In the genomic region with DNA sequence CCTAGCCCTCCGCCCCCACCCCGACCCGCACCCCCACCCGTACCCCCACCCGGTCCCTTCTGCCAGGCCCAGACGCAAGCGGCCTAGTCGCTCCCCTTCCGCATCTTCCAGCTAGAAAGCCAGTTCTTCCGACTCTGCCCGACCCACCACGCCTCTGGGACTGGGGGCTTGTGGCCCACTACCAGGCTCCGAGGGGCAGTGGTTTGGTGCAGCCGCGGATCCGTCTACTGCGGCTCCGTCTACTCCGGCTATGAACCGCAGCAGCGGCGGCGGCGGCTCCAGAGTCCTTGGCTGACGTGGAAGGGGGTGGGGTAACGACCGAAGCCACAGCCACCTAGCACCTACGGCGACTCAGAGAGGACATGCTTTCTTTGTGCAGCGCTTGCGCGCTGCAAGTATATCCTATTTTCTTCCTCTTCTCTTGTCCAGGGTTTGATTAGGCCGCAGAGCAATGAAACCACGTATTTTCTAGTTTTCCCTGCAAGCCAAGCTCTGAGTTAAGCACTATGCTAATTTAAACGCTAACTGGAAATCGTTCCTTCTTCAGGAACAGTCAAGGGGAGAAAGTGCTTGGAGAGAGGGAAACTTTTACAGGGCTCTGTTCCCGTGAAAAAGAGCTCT, we compare ENCODE assay signal across 1 cellular context.
A peak's percentile ranks its signal among the peaks of the same experiment; 100 is the strongest.
TF ChIP-seq lines count a peak whose summit lies in the region.

A gene with protein sequence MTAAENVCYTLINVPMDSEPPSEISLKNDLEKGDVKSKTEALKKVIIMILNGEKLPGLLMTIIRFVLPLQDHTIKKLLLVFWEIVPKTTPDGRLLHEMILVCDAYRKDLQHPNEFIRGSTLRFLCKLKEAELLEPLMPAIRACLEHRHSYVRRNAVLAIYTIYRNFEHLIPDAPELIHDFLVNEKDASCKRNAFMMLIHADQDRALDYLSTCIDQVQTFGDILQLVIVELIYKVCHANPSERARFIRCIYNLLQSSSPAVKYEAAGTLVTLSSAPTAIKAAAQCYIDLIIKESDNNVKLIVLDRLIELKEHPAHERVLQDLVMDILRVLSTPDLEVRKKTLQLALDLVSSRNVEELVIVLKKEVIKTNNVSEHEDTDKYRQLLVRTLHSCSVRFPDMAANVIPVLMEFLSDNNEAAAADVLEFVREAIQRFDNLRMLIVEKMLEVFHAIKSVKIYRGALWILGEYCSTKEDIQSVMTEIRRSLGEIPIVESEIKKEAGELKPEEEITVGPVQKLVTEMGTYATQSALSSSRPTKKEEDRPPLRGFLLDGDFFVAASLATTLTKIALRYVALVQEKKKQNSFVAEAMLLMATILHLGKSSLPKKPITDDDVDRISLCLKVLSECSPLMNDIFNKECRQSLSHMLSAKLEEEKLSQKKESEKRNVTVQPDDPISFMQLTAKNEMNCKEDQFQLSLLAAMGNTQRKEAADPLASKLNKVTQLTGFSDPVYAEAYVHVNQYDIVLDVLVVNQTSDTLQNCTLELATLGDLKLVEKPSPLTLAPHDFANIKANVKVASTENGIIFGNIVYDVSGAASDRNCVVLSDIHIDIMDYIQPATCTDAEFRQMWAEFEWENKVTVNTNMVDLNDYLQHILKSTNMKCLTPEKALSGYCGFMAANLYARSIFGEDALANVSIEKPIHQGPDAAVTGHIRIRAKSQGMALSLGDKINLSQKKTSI (minus strand): TSS at position 252 of the 621 bp plus-strand sequence. CDS start 883 bp downstream, outside the sequence.

TF ChIP-seq in HepG2, 621 proteins besides CTCF, POLR2A, EP300 and RAD21 (continued from another document and continues in another):
- TF ChIP-seq, protein P1, sequence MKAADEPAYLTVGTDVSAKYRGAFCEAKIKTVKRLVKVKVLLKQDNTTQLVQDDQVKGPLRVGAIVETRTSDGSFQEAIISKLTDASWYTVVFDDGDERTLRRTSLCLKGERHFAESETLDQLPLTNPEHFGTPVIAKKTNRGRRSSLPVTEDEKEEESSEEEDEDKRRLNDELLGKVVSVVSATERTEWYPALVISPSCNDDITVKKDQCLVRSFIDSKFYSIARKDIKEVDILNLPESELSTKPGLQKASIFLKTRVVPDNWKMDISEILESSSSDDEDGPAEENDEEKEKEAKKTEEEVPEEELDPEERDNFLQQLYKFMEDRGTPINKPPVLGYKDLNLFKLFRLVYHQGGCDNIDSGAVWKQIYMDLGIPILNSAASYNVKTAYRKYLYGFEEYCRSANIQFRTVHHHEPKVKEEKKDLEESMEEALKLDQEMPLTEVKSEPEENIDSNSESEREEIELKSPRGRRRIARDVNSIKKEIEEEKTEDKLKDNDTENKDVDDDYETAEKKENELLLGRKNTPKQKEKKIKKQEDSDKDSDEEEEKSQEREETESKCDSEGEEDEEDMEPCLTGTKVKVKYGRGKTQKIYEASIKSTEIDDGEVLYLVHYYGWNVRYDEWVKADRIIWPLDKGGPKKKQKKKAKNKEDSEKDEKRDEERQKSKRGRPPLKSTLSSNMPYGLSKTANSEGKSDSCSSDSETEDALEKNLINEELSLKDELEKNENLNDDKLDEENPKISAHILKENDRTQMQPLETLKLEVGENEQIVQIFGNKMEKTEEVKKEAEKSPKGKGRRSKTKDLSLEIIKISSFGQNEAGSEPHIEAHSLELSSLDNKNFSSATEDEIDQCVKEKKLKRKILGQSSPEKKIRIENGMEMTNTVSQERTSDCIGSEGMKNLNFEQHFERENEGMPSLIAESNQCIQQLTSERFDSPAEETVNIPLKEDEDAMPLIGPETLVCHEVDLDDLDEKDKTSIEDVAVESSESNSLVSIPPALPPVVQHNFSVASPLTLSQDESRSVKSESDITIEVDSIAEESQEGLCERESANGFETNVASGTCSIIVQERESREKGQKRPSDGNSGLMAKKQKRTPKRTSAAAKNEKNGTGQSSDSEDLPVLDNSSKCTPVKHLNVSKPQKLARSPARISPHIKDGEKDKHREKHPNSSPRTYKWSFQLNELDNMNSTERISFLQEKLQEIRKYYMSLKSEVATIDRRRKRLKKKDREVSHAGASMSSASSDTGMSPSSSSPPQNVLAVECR (CRISPR knock-in tag; IDR thresholded peaks at IDR 0.05; ENCODE audit: borderline replicate concordance), result peak; percentile 91
- TF ChIP-seq ZBTB38 (CRISPR knock-in tag; IDR thresholded peaks at IDR 0.05) (peak; percentile 79; the same call in 1 of the 2 replicates), ZFP41 (CRISPR knock-in tag; IDR thresholded peaks at IDR 0.05; ENCODE audit: borderline replicate concordance) (no peak), MXI1 (IDR thresholded peaks at IDR 0.05; ENCODE audit: borderline replicate concordance, low read depth, low read length) (peak; percentile 72; the same call in 1 of the 3 replicates), KLF11 (CRISPR knock-in tag; IDR thresholded peaks at IDR 0.05) (no peak), TMF1 (CRISPR knock-in tag; IDR thresholded peaks at IDR 0.05; ENCODE audit: low read depth) (peak; percentile 80; the same call in 1 of the 2 replicates), ZFP36 (IDR thresholded peaks at IDR 0.05; ENCODE audit: borderline replicate concordance, low read depth, low read length, partially characterized antibody) (no peak), TRIM24 (CRISPR knock-in tag; IDR thresholded peaks at IDR 0.05) (no peak), ZSCAN21 (CRISPR knock-in tag; IDR thresholded peaks at IDR 0.05; ENCODE audit: borderline replicate concordance) (peak; percentile 54; the same call in 1 of the 2 replicates), ZC3H4 (CRISPR knock-in tag; IDR thresholded peaks at IDR 0.05; ENCODE audit: borderline replicate concordance) (no peak), DNMT1 (CRISPR knock-in tag; IDR thresholded peaks at IDR 0.05) (0 out of 2 replicates have a peak, but pooled peaks have one; percentile 46), SAP130 (CRISPR knock-in tag; IDR thresholded peaks at IDR 0.05; ENCODE audit: low read depth) (peak; percentile 93), EZH2 (conservative IDR thresholded peaks at IDR 0.05; ENCODE audit: low read depth, low read length) (no peak), KAT7 (CRISPR knock-in tag; IDR thresholded peaks at IDR 0.05; ENCODE audit: borderline replicate concordance) (peak; percentile 43; the same call in 1 of the 2 replicates), WIZ (CRISPR knock-in tag; IDR thresholded peaks at IDR 0.05) (peak; percentile 85; the same call in 1 of the 2 replicates), ZNF674 (CRISPR knock-in tag; IDR thresholded peaks at IDR 0.05; ENCODE audit: low read depth) (no peak)
- TF ChIP-seq, protein P2, sequence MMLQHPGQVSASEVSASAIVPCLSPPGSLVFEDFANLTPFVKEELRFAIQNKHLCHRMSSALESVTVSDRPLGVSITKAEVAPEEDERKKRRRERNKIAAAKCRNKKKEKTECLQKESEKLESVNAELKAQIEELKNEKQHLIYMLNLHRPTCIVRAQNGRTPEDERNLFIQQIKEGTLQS (CRISPR knock-in tag; IDR thresholded peaks at IDR 0.05), result 0 out of 2 replicates have a peak, but pooled peaks have one; percentile 28
- TF ChIP-seq, protein P3, sequence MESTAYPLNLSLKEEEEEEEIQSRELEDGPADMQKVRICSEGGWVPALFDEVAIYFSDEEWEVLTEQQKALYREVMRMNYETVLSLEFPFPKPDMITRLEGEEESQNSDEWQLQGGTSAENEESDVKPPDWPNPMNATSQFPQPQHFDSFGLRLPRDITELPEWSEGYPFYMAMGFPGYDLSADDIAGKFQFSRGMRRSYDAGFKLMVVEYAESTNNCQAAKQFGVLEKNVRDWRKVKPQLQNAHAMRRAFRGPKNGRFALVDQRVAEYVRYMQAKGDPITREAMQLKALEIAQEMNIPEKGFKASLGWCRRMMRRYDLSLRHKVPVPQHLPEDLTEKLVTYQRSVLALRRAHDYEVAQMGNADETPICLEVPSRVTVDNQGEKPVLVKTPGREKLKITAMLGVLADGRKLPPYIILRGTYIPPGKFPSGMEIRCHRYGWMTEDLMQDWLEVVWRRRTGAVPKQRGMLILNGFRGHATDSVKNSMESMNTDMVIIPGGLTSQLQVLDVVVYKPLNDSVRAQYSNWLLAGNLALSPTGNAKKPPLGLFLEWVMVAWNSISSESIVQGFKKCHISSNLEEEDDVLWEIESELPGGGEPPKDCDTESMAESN (CRISPR knock-in tag; conservative IDR thresholded peaks at IDR 0.05), result peak; percentile 72; the same call in 1 of the 2 replicates
- TF ChIP-seq, protein P4, sequence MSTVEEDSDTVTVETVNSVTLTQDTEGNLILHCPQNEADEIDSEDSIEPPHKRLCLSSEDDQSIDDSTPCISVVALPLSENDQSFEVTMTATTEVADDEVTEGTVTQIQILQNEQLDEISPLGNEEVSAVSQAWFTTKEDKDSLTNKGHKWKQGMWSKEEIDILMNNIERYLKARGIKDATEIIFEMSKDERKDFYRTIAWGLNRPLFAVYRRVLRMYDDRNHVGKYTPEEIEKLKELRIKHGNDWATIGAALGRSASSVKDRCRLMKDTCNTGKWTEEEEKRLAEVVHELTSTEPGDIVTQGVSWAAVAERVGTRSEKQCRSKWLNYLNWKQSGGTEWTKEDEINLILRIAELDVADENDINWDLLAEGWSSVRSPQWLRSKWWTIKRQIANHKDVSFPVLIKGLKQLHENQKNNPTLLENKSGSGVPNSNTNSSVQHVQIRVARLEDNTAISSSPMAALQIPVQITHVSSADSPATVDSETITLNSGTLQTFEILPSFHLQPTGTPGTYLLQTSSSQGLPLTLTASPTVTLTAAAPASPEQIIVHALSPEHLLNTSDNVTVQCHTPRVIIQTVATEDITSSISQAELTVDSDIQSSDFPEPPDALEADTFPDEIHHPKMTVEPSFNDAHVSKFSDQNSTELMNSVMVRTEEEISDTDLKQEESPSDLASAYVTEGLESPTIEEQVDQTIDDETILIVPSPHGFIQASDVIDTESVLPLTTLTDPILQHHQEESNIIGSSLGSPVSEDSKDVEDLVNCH (CRISPR knock-in tag; IDR thresholded peaks at IDR 0.05), result no peak
- TF ChIP-seq, protein P5, sequence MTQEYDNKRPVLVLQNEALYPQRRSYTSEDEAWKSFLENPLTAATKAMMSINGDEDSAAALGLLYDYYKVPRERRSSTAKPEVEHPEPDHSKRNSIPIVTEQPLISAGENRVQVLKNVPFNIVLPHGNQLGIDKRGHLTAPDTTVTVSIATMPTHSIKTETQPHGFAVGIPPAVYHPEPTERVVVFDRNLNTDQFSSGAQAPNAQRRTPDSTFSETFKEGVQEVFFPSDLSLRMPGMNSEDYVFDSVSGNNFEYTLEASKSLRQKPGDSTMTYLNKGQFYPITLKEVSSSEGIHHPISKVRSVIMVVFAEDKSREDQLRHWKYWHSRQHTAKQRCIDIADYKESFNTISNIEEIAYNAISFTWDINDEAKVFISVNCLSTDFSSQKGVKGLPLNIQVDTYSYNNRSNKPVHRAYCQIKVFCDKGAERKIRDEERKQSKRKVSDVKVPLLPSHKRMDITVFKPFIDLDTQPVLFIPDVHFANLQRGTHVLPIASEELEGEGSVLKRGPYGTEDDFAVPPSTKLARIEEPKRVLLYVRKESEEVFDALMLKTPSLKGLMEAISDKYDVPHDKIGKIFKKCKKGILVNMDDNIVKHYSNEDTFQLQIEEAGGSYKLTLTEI (CRISPR knock-in tag; conservative IDR thresholded peaks at IDR 0.05), result no peak
- TF ChIP-seq, protein P6, sequence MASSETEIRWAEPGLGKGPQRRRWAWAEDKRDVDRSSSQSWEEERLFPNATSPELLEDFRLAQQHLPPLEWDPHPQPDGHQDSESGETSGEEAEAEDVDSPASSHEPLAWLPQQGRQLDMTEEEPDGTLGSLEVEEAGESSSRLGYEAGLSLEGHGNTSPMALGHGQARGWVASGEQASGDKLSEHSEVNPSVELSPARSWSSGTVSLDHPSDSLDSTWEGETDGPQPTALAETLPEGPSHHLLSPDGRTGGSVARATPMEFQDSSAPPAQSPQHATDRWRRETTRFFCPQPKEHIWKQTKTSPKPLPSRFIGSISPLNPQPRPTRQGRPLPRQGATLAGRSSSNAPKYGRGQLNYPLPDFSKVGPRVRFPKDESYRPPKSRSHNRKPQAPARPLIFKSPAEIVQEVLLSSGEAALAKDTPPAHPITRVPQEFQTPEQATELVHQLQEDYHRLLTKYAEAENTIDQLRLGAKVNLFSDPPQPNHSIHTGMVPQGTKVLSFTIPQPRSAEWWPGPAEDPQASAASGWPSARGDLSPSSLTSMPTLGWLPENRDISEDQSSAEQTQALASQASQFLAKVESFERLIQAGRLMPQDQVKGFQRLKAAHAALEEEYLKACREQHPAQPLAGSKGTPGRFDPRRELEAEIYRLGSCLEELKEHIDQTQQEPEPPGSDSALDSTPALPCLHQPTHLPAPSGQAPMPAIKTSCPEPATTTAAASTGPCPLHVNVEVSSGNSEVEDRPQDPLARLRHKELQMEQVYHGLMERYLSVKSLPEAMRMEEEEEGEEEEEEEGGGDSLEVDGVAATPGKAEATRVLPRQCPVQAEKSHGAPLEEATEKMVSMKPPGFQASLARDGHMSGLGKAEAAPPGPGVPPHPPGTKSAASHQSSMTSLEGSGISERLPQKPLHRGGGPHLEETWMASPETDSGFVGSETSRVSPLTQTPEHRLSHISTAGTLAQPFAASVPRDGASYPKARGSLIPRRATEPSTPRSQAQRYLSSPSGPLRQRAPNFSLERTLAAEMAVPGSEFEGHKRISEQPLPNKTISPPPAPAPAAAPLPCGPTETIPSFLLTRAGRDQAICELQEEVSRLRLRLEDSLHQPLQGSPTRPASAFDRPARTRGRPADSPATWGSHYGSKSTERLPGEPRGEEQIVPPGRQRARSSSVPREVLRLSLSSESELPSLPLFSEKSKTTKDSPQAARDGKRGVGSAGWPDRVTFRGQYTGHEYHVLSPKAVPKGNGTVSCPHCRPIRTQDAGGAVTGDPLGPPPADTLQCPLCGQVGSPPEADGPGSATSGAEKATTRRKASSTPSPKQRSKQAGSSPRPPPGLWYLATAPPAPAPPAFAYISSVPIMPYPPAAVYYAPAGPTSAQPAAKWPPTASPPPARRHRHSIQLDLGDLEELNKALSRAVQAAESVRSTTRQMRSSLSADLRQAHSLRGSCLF (CRISPR knock-in tag; IDR thresholded peaks at IDR 0.05; ENCODE audit: borderline replicate concordance), result no peak
- TF ChIP-seq, protein P7, sequence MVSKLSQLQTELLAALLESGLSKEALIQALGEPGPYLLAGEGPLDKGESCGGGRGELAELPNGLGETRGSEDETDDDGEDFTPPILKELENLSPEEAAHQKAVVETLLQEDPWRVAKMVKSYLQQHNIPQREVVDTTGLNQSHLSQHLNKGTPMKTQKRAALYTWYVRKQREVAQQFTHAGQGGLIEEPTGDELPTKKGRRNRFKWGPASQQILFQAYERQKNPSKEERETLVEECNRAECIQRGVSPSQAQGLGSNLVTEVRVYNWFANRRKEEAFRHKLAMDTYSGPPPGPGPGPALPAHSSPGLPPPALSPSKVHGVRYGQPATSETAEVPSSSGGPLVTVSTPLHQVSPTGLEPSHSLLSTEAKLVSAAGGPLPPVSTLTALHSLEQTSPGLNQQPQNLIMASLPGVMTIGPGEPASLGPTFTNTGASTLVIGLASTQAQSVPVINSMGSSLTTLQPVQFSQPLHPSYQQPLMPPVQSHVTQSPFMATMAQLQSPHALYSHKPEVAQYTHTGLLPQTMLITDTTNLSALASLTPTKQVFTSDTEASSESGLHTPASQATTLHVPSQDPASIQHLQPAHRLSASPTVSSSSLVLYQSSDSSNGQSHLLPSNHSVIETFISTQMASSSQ (IDR thresholded peaks at IDR 0.05; ENCODE audit: low read depth), result no peak
- TF ChIP-seq, protein P7 (CRISPR knock-in tag; IDR thresholded peaks at IDR 0.05; ENCODE audit: borderline replicate concordance), result peak; percentile 38; the same call in 1 of the 2 replicates
